ENCODE assay signal across 9 cellular contexts in genomic region chr6:16276991-16277981, GRCh38. TPM values are rescaled to one million over a fixed set of nuclear protein-coding genes. Genes with fewer than 3 reads are reported as not detected.
DNase-seq lines count a peak whose midpoint lies in the region; ATAC-seq and TF ChIP-seq lines count a peak whose summit lies in the region.
"Had no signal": no experiment of that assay in that cellular context is flagged by ENCODE, and none has a peak within 500 bp of the region (broad histone marks: within the 10 kb centered on the region; RNA-seq: fewer than 3 reads in every experiment).

No MANE protein-coding gene starts in this region.

- ATAC-seq in lower lobe of right lung (peak; percentile 86 to 88), aorta (ENCODE audit: low FRiP score) (peak; percentile 88), HG02973 (IDR thresholded peaks at IDR 0.05; ENCODE audit: unreplicated experiment) (no peak)

- H3T11ph ChIP-seq in H9 (ENCODE audit: low read length): no peak overlapping the region

- H4K8ac ChIP-seq in H9 (replicated peaks; ENCODE audit: insufficient read length, low read depth, low read length): no peak overlapping the region

- no peak overlapping the region; a peak in 1 of 5 replicates for H3K4me3 Mint-ChIP-seq in H9

- H4K5ac ChIP-seq in H9 (ENCODE audit: insufficient read length, low read depth, low read length): no peak overlapping the region

- H4K91ac ChIP-seq in H9 (ENCODE audit: insufficient read length, low read depth, low read length): no peak overlapping the region

- DNase-seq in Caki2 (ENCODE audit: low read depth) (peak; percentile 81), H9 (peak; percentile 87), OCI-M1 (lab: John Stamatoyannopoulos, UW) (peak; percentile 89), choroid plexus epithelial cell (ENCODE audit: low read depth) (peak; percentile 92), lower lobe of right lung (peak; percentile 58), aorta (peak; percentile 89 to 93), middle frontal gyrus (ENCODE audit: extremely low spot score, low spot score) (no peak)

- no peak overlapping the region for H3K18ac ChIP-seq in H9 (ENCODE audit: insufficient read length, low read depth, low read length)

- no peak overlapping the region for H3K4me2 ChIP-seq in H9 (ENCODE audit: insufficient read depth, insufficient read length, low read length)

- no peaks in the 10 kb centered on the region; a peak in 1 of 7 replicates for H3K36me3 Mint-ChIP-seq in H9 (ENCODE audit: insufficient read depth in 1 of 3, low read depth in 3 of 3)

- H2BK5ac ChIP-seq in H9 (ENCODE audit: insufficient read length, low read length): no peak overlapping the region

- H2BK15ac ChIP-seq in H9 (ENCODE audit: low read depth, low read length): no peak overlapping the region

- H3K4me1 ChIP-seq in H9 (ENCODE audit: insufficient read depth, low read length) (no peaks in the 10 kb centered on the region), lower lobe of right lung (no peaks in the 10 kb centered on the region), aorta (ENCODE audit: control insufficient read depth in 1 of 2, insufficient read depth in 2 of 2, low read length in 2 of 2) (no peaks in the 10 kb centered on the region)

- intact Hi-C loops in lower lobe of right lung (cut with DNase I) (no loop called here), aorta (cut with DNase I) (loop anchor here (5.0 kb wide), 1 partner anchor 35 kb away; no protein-coding TSS in a partner anchor)

- no peaks in the 10 kb centered on the region for H3K27me3 ChIP-seq in H9 (ENCODE audit: insufficient read depth, low read length)
- H3K27me3 ChIP-seq in lower lobe of right lung (ENCODE audit: low read depth): no peaks in the 10 kb centered on the region
- H3K27me3 ChIP-seq in aorta (ENCODE audit: control insufficient read depth in 1 of 2, insufficient read depth in 2 of 2, low read length in 1 of 2): no peaks in the 10 kb centered on the region

- no peaks in the 10 kb centered on the region for H3K9me3 ChIP-seq in H9 (ENCODE audit: control insufficient read depth, low read depth, low read length)
- no peaks in the 10 kb centered on the region for H3K9me3 ChIP-seq in lower lobe of right lung
- H3K9me3 ChIP-seq in aorta (ENCODE audit: control insufficient read depth, low read length): no peaks in the 10 kb centered on the region

- no peaks in the 10 kb centered on the region for H3K23me2 ChIP-seq in H9 (ENCODE audit: insufficient read length, low read depth, low read length, poor library complexity, severe bottlenecking)

- no peaks in the 10 kb centered on the region for H4K20me1 ChIP-seq in H9 (ENCODE audit: control insufficient read depth, insufficient read depth, insufficient read length)

- H3K27ac Mint-ChIP-seq in H9: peak overlapping the region; percentile 17 to 60 (median 26); a peak in 4 of 7 replicates

- 0 out of 2 replicates have a peak overlapping the region, but pooled peaks have one; percentile 54 for H3K14ac ChIP-seq in H9 (ENCODE audit: insufficient read depth, low read length)

- no peaks in the 10 kb centered on the region for H3K27me3 Mint-ChIP-seq in H9 (ENCODE audit: low read depth)

- TF ChIP-seq CTCF in H9 (conservative IDR thresholded peaks at IDR 0.05) (peak; percentile 77), choroid plexus epithelial cell (conservative IDR thresholded peaks at IDR 0.05; ENCODE audit: low read depth, low read length) (peak; percentile 64), lower lobe of right lung (IDR thresholded peaks at IDR 0.05) (peak; percentile 27)

- H3K9me3 Mint-ChIP-seq in H9: no peaks in the 10 kb centered on the region; a peak in 1 of 5 replicates

- H3K79me1 ChIP-seq in H9 (ENCODE audit: insufficient read depth, low read depth, low read length, poor library complexity, severe bottlenecking): no peaks in the 10 kb centered on the region

- H2BK120ac ChIP-seq in H9 (ENCODE audit: low read depth, low read length, poor library complexity, severe bottlenecking): no peak overlapping the region

- H3K36me3 ChIP-seq in lower lobe of right lung (peaks cover 5% of the 10 kb centered on the region), aorta (ENCODE audit: control insufficient read depth in 1 of 2, insufficient read depth in 2 of 2, low read length in 1 of 2) (no peaks in the 10 kb centered on the region)

- H2BK12ac ChIP-seq in H9 (ENCODE audit: insufficient read length, low read depth, low read length): no peak overlapping the region

- no peak overlapping the region for H2AFZ ChIP-seq in H9 (ENCODE audit: low read length)

- no peak overlapping the region; the same call in 1 of the 2 replicates for H3K4ac ChIP-seq in H9 (ENCODE audit: low read depth, low read length)

- H3K4me1 Mint-ChIP-seq in H9: peaks cover 6 to 15% of the 10 kb centered on the region in 2 experiments

- in situ Hi-C loops in Caki2 (cut with HindIII; ENCODE audit: low pct_unique_long_range_greater_than_20kb, low sequenced_read_pairs): no loop called here

- H3K27ac ChIP-seq in H9 (ENCODE audit: insufficient read length, low read depth, low read length) (no peak overlapping the region), lower lobe of right lung (peak overlapping the region; percentile 11), aorta (ENCODE audit: low read depth in 1 of 2, low read length in 2 of 2) (peak overlapping the region in 1 of 2 donors; percentile 39)

- H2BK20ac ChIP-seq in H9 (ENCODE audit: low read depth, low read length, poor library complexity, severe bottlenecking): no peak overlapping the region

- H2AK5ac ChIP-seq in H9 (ENCODE audit: insufficient read length, low read length): no peak overlapping the region

- WGBS in H9 (ENCODE audit: extremely low coverage, insufficient read length, low lambda C conversion rate): no CpG with 5 or more reads among the region's 20 CpGs
- WGBS in aorta, 2 donors: 13 to 18% methylated on average over 20 of the region's 20 CpGs

- H3K56ac ChIP-seq in H9 (ENCODE audit: insufficient read length, low read depth, low read length): no peak overlapping the region

- H3K23ac ChIP-seq in H9 (ENCODE audit: insufficient read length, low read depth, low read length): no peak overlapping the region

- no peak overlapping the region for H3K9ac ChIP-seq in H9 (ENCODE audit: extremely low read depth, insufficient read length, low read length)

- H3K79me2 ChIP-seq in H9 (ENCODE audit: insufficient read depth, low read length): no peaks in the 10 kb centered on the region

- H3K4me3 ChIP-seq in choroid plexus epithelial cell (ENCODE audit: low read depth, low read length) (no peak overlapping the region), lower lobe of right lung (no peak overlapping the region), aorta (ENCODE audit: low read length in 2 of 2) (no peak overlapping the region)

RNA-seq across cellular contexts. Expression of gene GMPR, which starts 38.9 kb away (rescaled TPM):
- total RNA-seq in Caki2 (2014; rRNA removed; shearing (Covaris generic); ENCODE audit: low replicate concordance): not detected in 2 replicates
- total RNA-seq in H9 (2021) (0.48 and 0.70 TPM in 2 replicates), lower lobe of right lung (22.5 TPM), aorta (10 to 100 TPM; 17.3 to 23.8 TPM)
- 10 to 100 TPM; 33.3 to 34.5 TPM for polyA plus RNA-seq in aorta
- polyA plus RNA-seq: neural cell had no signal

Comparison
In these comparisons a context has a peak if more than half of its experiments do, and no peak if none do; other contexts are left out.
1. CTCF ChIP-seq: peak in every context shown above with its lines; median percentile 77 in H9; 64 in choroid plexus epithelial cell; 27 in lower lobe of right lung.
2. RNA of gene GMPR, which starts 38.9 kb away (total RNA-seq): 17.3 to 23.8 TPM in aorta and 22.5 TPM in lower lobe of right lung (single experiment); 0.48 to 0.70 TPM in H9 and not detected in Caki2; every median in the first group is over 10 times any median in the second.